In the genomic region with DNA sequence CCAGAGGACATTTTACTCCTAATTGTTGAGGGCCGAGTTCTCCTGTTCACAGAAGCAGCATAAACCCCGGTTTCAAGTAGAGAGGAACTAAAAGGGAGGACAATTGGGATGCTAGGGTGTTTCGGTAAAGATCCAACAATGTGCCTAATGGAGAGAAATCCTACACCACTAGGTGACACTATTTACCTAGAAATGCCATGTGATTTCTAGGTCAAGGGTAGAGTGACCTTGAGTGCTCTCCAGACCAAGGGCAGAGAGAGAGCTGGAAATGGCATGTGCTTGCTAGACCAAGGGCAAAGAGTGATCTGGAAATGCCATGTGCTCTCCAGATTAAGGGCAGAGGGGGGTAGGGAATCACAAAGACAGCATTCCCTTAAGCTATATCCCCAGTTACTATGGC, we compare ENCODE assay signal across 1 cellular context.
TF ChIP-seq lines count a peak whose summit lies in the region.

No MANE protein-coding gene starts in this region.

TF ChIP-seq in HepG2, 621 proteins besides CTCF, POLR2A, EP300 and RAD21 (continued from another document):
- TF ChIP-seq ZNF280B (CRISPR knock-in tag; IDR thresholded peaks at IDR 0.05; ENCODE audit: borderline replicate concordance): no peak
- no peak for TF ChIP-seq MYNN (CRISPR knock-in tag; IDR thresholded peaks at IDR 0.05; ENCODE audit: low read depth)
- TF ChIP-seq, protein P1, sequence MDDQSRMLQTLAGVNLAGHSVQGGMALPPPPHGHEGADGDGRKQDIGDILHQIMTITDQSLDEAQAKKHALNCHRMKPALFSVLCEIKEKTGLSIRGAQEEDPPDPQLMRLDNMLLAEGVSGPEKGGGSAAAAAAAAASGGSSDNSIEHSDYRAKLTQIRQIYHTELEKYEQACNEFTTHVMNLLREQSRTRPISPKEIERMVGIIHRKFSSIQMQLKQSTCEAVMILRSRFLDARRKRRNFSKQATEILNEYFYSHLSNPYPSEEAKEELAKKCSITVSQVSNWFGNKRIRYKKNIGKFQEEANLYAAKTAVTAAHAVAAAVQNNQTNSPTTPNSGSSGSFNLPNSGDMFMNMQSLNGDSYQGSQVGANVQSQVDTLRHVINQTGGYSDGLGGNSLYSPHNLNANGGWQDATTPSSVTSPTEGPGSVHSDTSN (CRISPR knock-in tag; IDR thresholded peaks at IDR 0.05; ENCODE audit: borderline replicate concordance): no peak
- no peak for TF ChIP-seq ZNF639 (CRISPR knock-in tag; conservative IDR thresholded peaks at IDR 0.05)
- no peak for TF ChIP-seq ZNF549 (CRISPR knock-in tag; IDR thresholded peaks at IDR 0.05)
- TF ChIP-seq HNF1A (IDR thresholded peaks at IDR 0.05; ENCODE audit: low read depth): no peak
- TF ChIP-seq HNF1A (CRISPR knock-in tag; IDR thresholded peaks at IDR 0.05; ENCODE audit: borderline replicate concordance): no peak
- no peak for TF ChIP-seq SNAPC2 (CRISPR knock-in tag; IDR thresholded peaks at IDR 0.05)
- TF ChIP-seq ZNF121 (CRISPR knock-in tag; IDR thresholded peaks at IDR 0.05): no peak
- TF ChIP-seq STAG1 (CRISPR knock-in tag; IDR thresholded peaks at IDR 0.05): peak; percentile 36; the same call in 1 of the 2 replicates
- no peak for TF ChIP-seq NCOA2 (CRISPR knock-in tag; IDR thresholded peaks at IDR 0.05)
- TF ChIP-seq ZNF296 (CRISPR knock-in tag; conservative IDR thresholded peaks at IDR 0.05): no peak
- no peak for TF ChIP-seq KAT8 (CRISPR knock-in tag; IDR thresholded peaks at IDR 0.05)
- no peak for TF ChIP-seq DNMT3B (CRISPR knock-in tag; conservative IDR thresholded peaks at IDR 0.05)
- TF ChIP-seq, protein P2, sequence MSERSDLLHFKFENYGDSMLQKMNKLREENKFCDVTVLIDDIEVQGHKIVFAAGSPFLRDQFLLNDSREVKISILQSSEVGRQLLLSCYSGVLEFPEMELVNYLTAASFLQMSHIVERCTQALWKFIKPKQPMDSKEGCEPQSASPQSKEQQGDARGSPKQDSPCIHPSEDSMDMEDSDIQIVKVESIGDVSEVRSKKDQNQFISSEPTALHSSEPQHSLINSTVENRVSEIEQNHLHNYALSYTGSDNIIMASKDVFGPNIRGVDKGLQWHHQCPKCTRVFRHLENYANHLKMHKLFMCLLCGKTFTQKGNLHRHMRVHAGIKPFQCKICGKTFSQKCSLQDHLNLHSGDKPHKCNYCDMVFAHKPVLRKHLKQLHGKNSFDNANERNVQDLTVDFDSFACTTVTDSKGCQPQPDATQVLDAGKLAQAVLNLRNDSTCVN (CRISPR knock-in tag; IDR thresholded peaks at IDR 0.05; ENCODE audit: borderline replicate concordance): no peak
- peak; percentile 98 for TF ChIP-seq ESRRA (CRISPR knock-in tag; IDR thresholded peaks at IDR 0.05; ENCODE audit: low read depth)
- 0 out of 2 replicates have a peak, but pooled peaks have one; percentile 49 for TF ChIP-seq PPARG (CRISPR knock-in tag; conservative IDR thresholded peaks at IDR 0.05)
- TF ChIP-seq TFE3 (CRISPR knock-in tag; IDR thresholded peaks at IDR 0.05): no peak
- no peak for TF ChIP-seq RCOR2 (CRISPR knock-in tag; IDR thresholded peaks at IDR 0.05)
